9 cellular contexts compared by ENCODE assay signal in the genomic region with DNA sequence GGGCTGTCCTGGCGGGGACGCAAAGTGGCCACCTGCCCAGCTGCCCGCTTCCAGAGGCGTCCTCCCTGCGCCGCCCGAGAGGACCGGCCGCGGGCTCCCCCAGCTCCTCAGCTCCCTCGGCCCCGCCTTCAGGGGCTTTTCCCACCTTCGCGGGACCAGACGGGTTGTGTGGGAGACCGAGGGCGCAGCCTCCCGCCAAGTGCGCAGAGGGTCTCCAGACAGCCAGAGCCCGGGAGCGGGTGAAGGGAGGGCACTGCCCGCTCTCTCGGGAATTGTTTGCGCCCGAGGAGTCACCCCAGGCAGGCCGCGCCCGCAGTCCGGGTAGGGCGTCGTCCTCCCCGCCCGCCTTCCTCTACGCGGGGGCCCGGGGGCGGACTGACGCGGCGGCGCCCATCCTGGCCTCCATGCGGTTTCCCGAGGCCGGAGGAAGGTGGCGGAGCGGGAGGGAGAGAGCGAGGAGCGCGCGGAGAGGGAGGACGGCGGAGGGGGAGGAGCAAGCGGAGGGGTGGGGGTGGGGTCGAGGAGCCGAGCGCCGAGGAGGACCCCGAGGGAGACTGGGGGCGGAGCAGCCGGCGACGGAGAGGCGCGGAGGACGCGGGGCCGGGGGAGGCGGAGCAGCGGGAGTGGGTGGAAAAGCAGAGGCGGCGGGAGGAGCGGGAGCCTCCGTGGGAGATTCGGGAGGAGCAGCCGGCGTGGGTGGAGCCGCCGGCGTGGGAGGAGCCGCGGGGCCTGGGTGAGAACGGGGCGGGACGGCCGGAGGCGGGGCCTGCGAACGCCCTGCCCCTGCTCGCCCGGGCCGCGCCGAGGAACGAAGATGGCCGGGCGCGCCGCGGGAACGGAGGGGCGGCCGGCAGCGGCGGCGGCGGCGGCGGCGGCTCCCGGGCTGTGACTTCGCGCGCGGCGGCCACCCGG. TPM values are rescaled to one million over a fixed set of nuclear protein-coding genes. Genes with fewer than 3 reads are reported as not detected.
DNase-seq lines count a peak whose midpoint lies in the region; ATAC-seq, FAIRE-seq and TF ChIP-seq lines count a peak whose summit lies in the region.
"Had no signal": no experiment of that assay in that cellular context is flagged by ENCODE, and none has a peak within 500 bp of the region (broad histone marks: within the 10 kb centered on the region; RNA-seq: fewer than 3 reads in every experiment).

No MANE protein-coding gene starts in this region.

- H3K4me1 ChIP-seq in SJSA1 (replicated peaks): peaks cover 62% of the 10 kb centered on the region
- H3K4me1 ChIP-seq in subcutaneous abdominal adipose tissue (ENCODE audit: control insufficient read depth in 5 of 5, insufficient read depth in 5 of 5, low read length in 5 of 5): peaks cover 0 to 41% (median 14%) of the 10 kb centered on the region in 5 donors

- H3K27ac ChIP-seq in SJSA1 (peak overlapping the region; percentile 76), subcutaneous abdominal adipose tissue (ENCODE audit: low read depth, low read length) (peak overlapping the region; percentile 65)

- H3K4me3 ChIP-seq in Jurkat, Clone E6-1 (ENCODE audit: low read length): peak overlapping the region; percentile 37
- H3K4me3 ChIP-seq in SJSA1 (peak overlapping the region; percentile 66), subcutaneous abdominal adipose tissue (ENCODE audit: low read depth in 1 of 5, low read length in 5 of 5) (peak overlapping the region; percentile 53 to 63 (median 57))

- peak; percentile 95 for ATAC-seq in GM21528 (IDR thresholded peaks at IDR 0.05; ENCODE audit: low FRiP score, unreplicated experiment)

- no peaks in the 10 kb centered on the region for H3K9me3 Mint-ChIP-seq in activated naive CD4-positive, alpha-beta T cell treated with anti-CD3 and anti-CD28 coated beads, Interleukin-2, amount 10 ng/mL, durations not matched to agents 7 days and 5 days

- FAIRE-seq in D721Med (lab: Jason Lieb, UNC): no peak

- H3K27ac Mint-ChIP-seq in activated naive CD4-positive, alpha-beta T cell treated with anti-CD3 and anti-CD28 coated beads, Interleukin-2, amount 10 ng/mL, durations not matched to agents 7 days and 5 days: no peak overlapping the region

- H3K4me1 Mint-ChIP-seq in activated naive CD4-positive, alpha-beta T cell treated with anti-CD3 and anti-CD28 coated beads, Interleukin-2, amount 10 ng/mL, durations not matched to agents 7 days and 5 days: peaks cover 39% of the 10 kb centered on the region

- peaks cover 30% of the 10 kb centered on the region for H3K27me3 Mint-ChIP-seq in activated naive CD4-positive, alpha-beta T cell treated with anti-CD3 and anti-CD28 coated beads, Interleukin-2, amount 10 ng/mL, durations not matched to agents 7 days and 5 days

- H3K36me3 Mint-ChIP-seq in activated naive CD4-positive, alpha-beta T cell treated with anti-CD3 and anti-CD28 coated beads, Interleukin-2, amount 10 ng/mL, durations not matched to agents 7 days and 5 days: no peaks in the 10 kb centered on the region

- no peaks in the 10 kb centered on the region for H3K9me3 ChIP-seq in SJSA1 (replicated peaks)
- H3K9me3 ChIP-seq in subcutaneous abdominal adipose tissue (ENCODE audit: control insufficient read depth in 5 of 5, low read length in 5 of 5): no peaks in the 10 kb centered on the region

- H3K4me3 Mint-ChIP-seq in activated naive CD4-positive, alpha-beta T cell treated with anti-CD3 and anti-CD28 coated beads, Interleukin-2, amount 10 ng/mL, durations not matched to agents 7 days and 5 days: peak overlapping the region; percentile 69

- DNase-seq in D721Med (ENCODE audit: insufficient read length, low spot score) (peak; percentile 28), SJSA1 (ENCODE audit: low read depth in 1 of 2, low spot score in 2 of 2) (peak; percentile 80 to 93), germinal center (ENCODE audit: low spot score) (peak; percentile 83), nucleus accumbens (lab: John Stamatoyannopoulos, UW) (peak; percentile 1 to 86 (median 71))
- DNase-seq in Jurkat, Clone E6-1 (ENCODE audit: low read depth, low spot score): peak; percentile 37
- peak; percentile 78 for DNase-seq in activated naive CD4-positive, alpha-beta T cell treated with anti-CD3 and anti-CD28 coated beads, Interleukin-2, amount 10 ng/mL, durations not matched to agents 7 days and 5 days

- no peak for TF ChIP-seq CTCF in D721Med (IDR thresholded peaks at IDR 0.05; ENCODE audit: insufficient read depth, missing control alignments)

- H3K27me3 ChIP-seq in SJSA1 (replicated peaks) (no peaks in the 10 kb centered on the region), subcutaneous abdominal adipose tissue (ENCODE audit: control insufficient read depth in 5 of 5, insufficient read depth in 4 of 5, low read length in 5 of 5) (peaks cover 0 to 9% (median 5%) of the 10 kb centered on the region in 5 donors)

- CTCF ChIA-PET in activated naive CD4-positive, alpha-beta T cell treated with anti-CD3 and anti-CD28 coated beads, Interleukin-2, amount 10 ng/mL, durations not matched to agents 7 days and 5 days (lab: Charles Lee): no interaction called here

- H3K36me3 ChIP-seq in SJSA1 (peaks cover 12% of the 10 kb centered on the region), subcutaneous abdominal adipose tissue (ENCODE audit: control insufficient read depth in 5 of 5, insufficient read depth in 5 of 5, low read length in 5 of 5) (no peaks in the 10 kb centered on the region)

- H3K9ac ChIP-seq in subcutaneous abdominal adipose tissue (ENCODE audit: low read length in 5 of 5): peak overlapping the region in 3 of 5 donors; percentile 22 to 69 (median 48)

RNA-seq across cellular contexts. Expression of a gene that starts 47.6 kb away (rescaled TPM):
- not detected for polyA plus RNA-seq in Jurkat, Clone E6-1 (2012; ENCODE audit: insufficient read depth, insufficient read length)
- total RNA-seq in SJSA1 (2014; rRNA removed; shearing (Covaris generic)): not detected in 2 replicates
- total RNA-seq: subcutaneous adipose tissue had no signal

Comparison
In these comparisons a context has a peak if more than half of its experiments do, and no peak if none do; other contexts are left out.
1. Peak in every context shown above with its lines: DNase-seq, ATAC-seq, H3K4me3 ChIP-seq and H3K27ac ChIP-seq.
2. DNase-seq: peak in every context shown above with its lines; median percentile 86 in SJSA1; 83 in germinal center; 78 in activated naive CD4-positive, alpha-beta T cell treated with anti-CD3 and anti-CD28 coated beads, Interleukin-2, amount 10 ng/mL, durations not matched to agents 7 days and 5 days; 71 in nucleus accumbens; 37 in Jurkat, Clone E6-1; 28 in D721Med.